In genomic region chr2:153944775-153945174, GRCh38 we compare ENCODE assay signal across 21 cellular contexts.
"Had no signal": no experiment of that assay in that cellular context is flagged by ENCODE, and none has a peak within 500 bp of the region (broad histone marks: within the 10 kb centered on the region; RNA-seq: fewer than 3 reads in every experiment).

No MANE protein-coding gene starts in this region.

- DNase-seq: colonic mucosa; cortex of kidney; effector CD8-positive, alpha-beta T cell; effector memory CD8-positive, alpha-beta T cell; endodermal cell; erythroblast; esophagus squamous epithelium; foreskin fibroblast; foreskin melanocyte; gastrocnemius medialis; glutamatergic neuron; head of caudate nucleus; heart right ventricle; hippocampal formation; left cardiac atrium; left lung; left ventricle myocardium superior; lower lobe of right lung; mesenchymal stem cell; mucosa of descending colon; naive B cell had no signal

- H3K4me3 ChIP-seq: colonic mucosa, esophagus squamous epithelium, gastrocnemius medialis, heart right ventricle, left lung, lower lobe of right lung, mucosa of descending colon had no signal
